In the genomic region with DNA sequence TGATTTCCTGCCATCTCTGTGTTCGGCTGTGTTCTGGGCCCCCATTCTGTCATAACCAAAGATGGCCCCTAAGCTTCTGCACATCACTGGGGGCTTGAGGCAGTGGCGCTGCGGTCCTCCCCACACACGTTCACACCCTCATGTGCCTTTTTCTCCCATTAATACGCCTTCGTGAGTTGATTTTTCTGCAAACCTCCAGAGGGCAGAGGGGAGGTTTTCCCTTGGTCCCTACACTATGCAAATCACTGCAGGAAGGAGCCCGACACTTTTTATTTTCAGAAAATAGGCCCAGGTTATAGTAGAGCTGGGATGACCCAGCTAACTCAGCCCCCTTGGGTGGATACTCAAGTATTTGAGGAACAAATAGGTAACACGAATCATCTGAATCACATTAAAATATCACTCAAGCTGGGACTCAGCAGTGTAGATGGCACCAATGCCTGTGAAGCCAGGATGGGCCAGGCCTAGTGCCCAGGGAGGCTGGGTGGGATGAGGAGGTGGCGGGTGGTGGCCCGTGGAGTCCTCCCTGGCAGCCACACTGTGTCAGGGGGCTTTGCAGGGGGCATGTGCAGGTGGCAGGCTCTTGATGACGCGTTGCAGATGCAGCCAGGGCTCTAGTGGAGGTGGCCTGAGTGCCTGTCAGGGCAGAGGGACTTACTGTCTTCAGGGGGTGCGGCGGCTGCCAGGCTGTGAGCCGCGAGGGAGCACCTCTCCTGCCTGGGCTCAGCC, we compare ENCODE assay signal across 27 cellular contexts.
"Had no signal": no experiment of that assay in that cellular context is flagged by ENCODE, and none has a peak within 500 bp of the region (broad histone marks: within the 10 kb centered on the region; RNA-seq: fewer than 3 reads in every experiment).

No MANE protein-coding gene starts in this region.

- ATAC-seq: activated CD8-positive, alpha-beta T cell treated with anti-CD3 and anti-CD28 coated beads for 36 hours; activated naive CD4-positive, alpha-beta T cell treated with anti-CD3 and anti-CD28 coated beads, Interleukin-2, amount 50 U/mL, for 72 hours; esophagus mucosa; heart right ventricle; left lobe of liver; lower lobe of right lung; mucosa of descending colon; natural killer cell treated with Interleukin-12 subunit alpha and Interleukin-12 subunit beta and Interleukin-15 and Interleukin-18, amount 100 ng/mL, for 72 hours; stimulated activated memory B cell treated with anti-CD40 and anti-IgM and Interleukin-4, amounts not matched to agents 10 μg/mL and 1 μg/mL and 100 μg/mL, for 72 hours; stimulated activated naive CD8-positive, alpha-beta T cell treated with anti-CD3 and anti-CD28 coated beads, Interleukin-15, amount 100 ng/mL, for 72 hours; T-helper 17 cell had no signal

- H3K9me3 ChIP-seq: heart right ventricle, lower lobe of right lung, mucosa of descending colon, prostate gland, sigmoid colon had no signal

- H3K27ac Mint-ChIP-seq: activated B cell treated with CpG ODN at 0.5 μM for 24 hours; activated CD8-positive, alpha-beta T cell treated with anti-CD3 and anti-CD28 coated beads for 36 hours; activated naive CD4-positive, alpha-beta T cell treated with anti-CD3 and anti-CD28 coated beads, Interleukin-2, amount 50 U/mL, for 72 hours; natural killer cell treated with Interleukin-12 subunit alpha and Interleukin-12 subunit beta and Interleukin-15 and Interleukin-18, amount 100 ng/mL, for 72 hours; stimulated activated memory B cell treated with anti-CD40 and anti-IgM and Interleukin-4, amounts not matched to agents 10 μg/mL and 1 μg/mL and 100 μg/mL, for 72 hours; T-helper 17 cell had no signal

- H3K27ac ChIP-seq: heart right ventricle, lower lobe of right lung, prostate gland, sigmoid colon had no signal

- H3K36me3 Mint-ChIP-seq: activated naive CD4-positive, alpha-beta T cell treated with anti-CD3 and anti-CD28 coated beads, Interleukin-2, amount 50 U/mL, for 72 hours; natural killer cell treated with Interleukin-12 subunit alpha and Interleukin-12 subunit beta and Interleukin-15 and Interleukin-18, amount 100 ng/mL, for 72 hours; stimulated activated memory B cell treated with anti-CD40 and anti-IgM and Interleukin-4, amounts not matched to agents 10 μg/mL and 1 μg/mL and 100 μg/mL, for 72 hours had no signal

- H3K4me3 ChIP-seq: heart right ventricle, lower lobe of right lung, mucosa of descending colon, prostate gland, sigmoid colon had no signal

- DNase-seq: activated B cell treated with CpG ODN at 0.5 μM for 24 hours; activated CD4-positive, alpha-beta T cell treated with anti-CD3 and anti-CD28 coated beads, Interleukin-2, amount 50 U/mL, for 1 hour; activated CD8-positive, alpha-beta T cell treated with anti-CD3 and anti-CD28 coated beads for 36 hours; activated naive CD4-positive, alpha-beta T cell; activated T-cell treated with anti-CD3 and anti-CD28 coated beads, Interleukin-2, amount 50 U/mL, for 48 hours; cortex of kidney; foreskin fibroblast; heart right ventricle; kidney glomerular epithelial cell; lower lobe of right lung; mesenchymal stem cell; mucosa of descending colon; retina; sigmoid colon; small intestine; stimulated activated CD4-positive, alpha-beta T cell treated with anti-CD3 and anti-CD28 coated beads, Interleukin-1b, Interleukin-23, amount 100 ng/mL, for 48 hours; stimulated activated CD4-positive, alpha-beta T cell treated with anti-CD3 and anti-CD28 coated beads, Interleukin-4, amount 100 ng/mL, for 4 hours; stimulated activated CD8-positive, alpha-beta memory T cell treated with anti-CD3 and anti-CD28 coated beads, Interleukin-4, amount 100 ng/mL, for 48 hours; stimulated activated naive CD8-positive, alpha-beta T cell treated with anti-CD3 and anti-CD28 coated beads, Interleukin-15, amount 100 ng/mL, for 72 hours; substantia nigra; T-helper 17 cell had no signal

- H3K4me1 ChIP-seq: heart right ventricle, lower lobe of right lung, prostate gland, sigmoid colon had no signal

- H3K4me3 Mint-ChIP-seq: activated B cell treated with CpG ODN at 0.5 μM for 24 hours; activated CD8-positive, alpha-beta T cell treated with anti-CD3 and anti-CD28 coated beads for 36 hours; natural killer cell treated with Interleukin-12 subunit alpha and Interleukin-12 subunit beta and Interleukin-15 and Interleukin-18, amount 100 ng/mL, for 72 hours; stimulated activated memory B cell treated with anti-CD40 and anti-IgM and Interleukin-4, amounts not matched to agents 10 μg/mL and 1 μg/mL and 100 μg/mL, for 72 hours; stimulated activated naive CD8-positive, alpha-beta T cell treated with anti-CD3 and anti-CD28 coated beads, Interleukin-15, amount 100 ng/mL, for 72 hours; T-helper 17 cell had no signal

- H3K36me3 ChIP-seq: heart right ventricle, lower lobe of right lung, prostate gland, sigmoid colon had no signal

- H3K9me3 Mint-ChIP-seq: activated B cell treated with CpG ODN at 0.5 μM for 24 hours; activated CD8-positive, alpha-beta T cell treated with anti-CD3 and anti-CD28 coated beads for 36 hours; activated naive CD4-positive, alpha-beta T cell treated with anti-CD3 and anti-CD28 coated beads, Interleukin-2, amount 50 U/mL, for 72 hours; natural killer cell treated with Interleukin-12 subunit alpha and Interleukin-12 subunit beta and Interleukin-15 and Interleukin-18, amount 100 ng/mL, for 72 hours; stimulated activated naive CD8-positive, alpha-beta T cell treated with anti-CD3 and anti-CD28 coated beads, Interleukin-15, amount 100 ng/mL, for 72 hours had no signal

- H3K4me1 Mint-ChIP-seq: activated B cell treated with CpG ODN at 0.5 μM for 24 hours; stimulated activated memory B cell treated with anti-CD40 and anti-IgM and Interleukin-4, amounts not matched to agents 10 μg/mL and 1 μg/mL and 100 μg/mL, for 72 hours; stimulated activated naive CD8-positive, alpha-beta T cell treated with anti-CD3 and anti-CD28 coated beads, Interleukin-15, amount 100 ng/mL, for 72 hours had no signal
